Comparison of ENCODE assay signal across 15 cellular contexts in the genomic region with DNA sequence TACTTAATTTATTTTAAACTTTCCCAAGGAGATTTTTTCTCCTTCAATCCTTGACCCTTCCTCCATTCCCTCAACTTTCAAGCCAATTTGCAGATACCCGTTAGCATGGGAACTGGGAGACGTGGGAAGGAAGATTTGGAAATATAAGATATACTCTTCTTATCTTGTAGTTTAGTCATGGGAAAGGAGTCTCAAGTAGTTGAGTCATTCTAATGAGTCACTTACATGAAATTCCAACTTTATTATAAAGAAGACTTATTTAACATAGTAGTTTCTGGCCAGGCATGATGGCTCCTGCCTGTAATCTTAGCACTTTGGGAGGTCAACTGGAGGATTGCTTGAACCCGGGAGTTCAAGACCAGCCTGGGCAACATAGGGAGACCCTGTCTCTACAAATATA.
DNase-seq lines count a peak whose midpoint lies in the region; ATAC-seq and TF ChIP-seq lines count a peak whose summit lies in the region.
"Had no signal": no experiment of that assay in that cellular context is flagged by ENCODE, and none has a peak within 500 bp of the region (broad histone marks: within the 10 kb centered on the region; RNA-seq: fewer than 3 reads in every experiment).

No MANE protein-coding gene starts in this region.

- no peaks in the 10 kb centered on the region for H4K20me1 ChIP-seq in fibroblast of lung (ENCODE audit: control insufficient read depth, extremely low read depth, insufficient read depth, low read length)

- no peak overlapping the region for H3K18ac ChIP-seq in trophoblast cell (ENCODE audit: low read length)

- TF ChIP-seq CTCF in fibroblast of lung (conservative IDR thresholded peaks at IDR 0.05 in 1 of 2, IDR thresholded peaks at IDR 0.05 in 1 of 2; ENCODE audit: low read depth in 1 of 2, low read length in 2 of 2) (no peak), gastroesophageal sphincter (IDR thresholded peaks at IDR 0.05) (no peak)

- no peaks in the 10 kb centered on the region for H3K27me3 Mint-ChIP-seq in activated T-cell treated with anti-CD3 and anti-CD28 coated beads, Interleukin-2, amount 50 U/mL, for 4 hours (ENCODE audit: low read depth)

- H3K79me2 ChIP-seq in fibroblast of lung (ENCODE audit: control insufficient read depth, insufficient read depth, low read length) (no peaks in the 10 kb centered on the region), trophoblast cell (ENCODE audit: control insufficient read depth, insufficient read depth, low read length, poor library complexity) (no peaks in the 10 kb centered on the region)

- H4K8ac ChIP-seq in trophoblast cell (ENCODE audit: low read depth, low read length) = no peak overlapping the region

- H3K14ac ChIP-seq in trophoblast cell (ENCODE audit: low read length) = no peak overlapping the region

- H3K4me3 ChIP-seq in fibroblast of lung (replicated peaks in 1 of 4; ENCODE audit: control extremely low read depth in 1 of 4, insufficient read depth in 1 of 4, low read depth in 3 of 4, low read length in 4 of 4) (no peak overlapping the region), trophoblast cell (ENCODE audit: low read depth, low read length) (no peak overlapping the region), gastroesophageal sphincter (no peak overlapping the region)

- no peak for TF ChIP-seq EP300 in gastroesophageal sphincter (IDR thresholded peaks at IDR 0.05)

- H3K9ac ChIP-seq in fibroblast of lung (ENCODE audit: insufficient read depth, low read length) = no peak overlapping the region
- no peak overlapping the region for H3K9ac ChIP-seq in trophoblast cell (ENCODE audit: low read length)

- H2AK5ac ChIP-seq in trophoblast cell (ENCODE audit: low read length) = no peak overlapping the region

- H2BK120ac ChIP-seq in trophoblast cell (ENCODE audit: insufficient read depth, low read length, poor library complexity) = no peak overlapping the region

- H3K36me3 ChIP-seq in fibroblast of lung (ENCODE audit: control insufficient read depth, insufficient read depth, low read length) = no peaks in the 10 kb centered on the region
- H3K36me3 ChIP-seq in trophoblast cell (ENCODE audit: control insufficient read depth in 1 of 2, insufficient read depth in 2 of 2, low read length in 2 of 2) = no peaks in the 10 kb centered on the region
- no peaks in the 10 kb centered on the region for H3K36me3 ChIP-seq in gastroesophageal sphincter
- H3K36me3 ChIP-seq: WERI-Rb-1 had no signal

- H2AFZ ChIP-seq in fibroblast of lung (ENCODE audit: low read length) = no peak overlapping the region
- H2AFZ ChIP-seq in trophoblast cell (ENCODE audit: insufficient read depth, low read length, poor library complexity) = no peak overlapping the region

- H3K9me3 ChIP-seq in fibroblast of lung (ENCODE audit: control insufficient read depth, insufficient read depth, low read depth, low read length) = no peaks in the 10 kb centered on the region
- H3K9me3 ChIP-seq in trophoblast cell (ENCODE audit: insufficient read depth, low read depth, low read length) = no peaks in the 10 kb centered on the region
- peaks cover 0 to 16% (median 0%) of the 10 kb centered on the region in 3 donors for H3K9me3 ChIP-seq in gastroesophageal sphincter

- H2BK5ac ChIP-seq in trophoblast cell (ENCODE audit: low read depth, low read length, poor library complexity) = no peak overlapping the region

- no peaks in the 10 kb centered on the region for H3K79me1 ChIP-seq in trophoblast cell (ENCODE audit: low read length)

- no peak overlapping the region for H3K4me3 Mint-ChIP-seq in activated T-cell treated with anti-CD3 and anti-CD28 coated beads, Interleukin-2, amount 50 U/mL, for 4 hours

- H4K12ac ChIP-seq in trophoblast cell (ENCODE audit: low read depth, low read length) = no peak overlapping the region

- no peaks in the 10 kb centered on the region for H3K4me1 ChIP-seq in fibroblast of lung (ENCODE audit: control insufficient read depth, extremely low read depth, insufficient read depth, low read length)
- no peaks in the 10 kb centered on the region for H3K4me1 ChIP-seq in trophoblast cell (ENCODE audit: control insufficient read depth in 1 of 2, insufficient read depth in 2 of 2, low read length in 2 of 2)
- H3K4me1 ChIP-seq in gastroesophageal sphincter = no peaks in the 10 kb centered on the region

- H3K36me3 Mint-ChIP-seq in activated T-cell treated with anti-CD3 and anti-CD28 coated beads, Interleukin-2, amount 50 U/mL, for 4 hours (ENCODE audit: insufficient read depth) = no peaks in the 10 kb centered on the region

- no peaks in the 10 kb centered on the region for H3K27me3 ChIP-seq in fibroblast of lung (ENCODE audit: control insufficient read depth, insufficient read depth, low read length)
- H3K27me3 ChIP-seq in trophoblast cell (ENCODE audit: insufficient read depth, low read length) = no peaks in the 10 kb centered on the region
- H3K27me3 ChIP-seq in gastroesophageal sphincter = no peaks in the 10 kb centered on the region

- peaks cover 12% of the 10 kb centered on the region for H3K9me3 Mint-ChIP-seq in activated T-cell treated with anti-CD3 and anti-CD28 coated beads, Interleukin-2, amount 50 U/mL, for 4 hours

- no peak overlapping the region for H3K4me2 ChIP-seq in fibroblast of lung (ENCODE audit: extremely low read depth, insufficient read depth, low read length)
- H3K4me2 ChIP-seq in trophoblast cell (ENCODE audit: low read length) = no peak overlapping the region

- H3K4ac ChIP-seq in trophoblast cell (ENCODE audit: low read depth, low read length) = no peak overlapping the region

- no CpG with 5 or more reads among the region's 3 CpGs for WGBS in trophoblast cell (ENCODE audit: extremely low coverage, insufficient coverage, insufficient read length)
- WGBS in gastroesophageal sphincter (ENCODE audit: low coverage in 1 of 2), 2 donors = 48 to 87% methylated on average over 2 to 3 of the region's 3 CpGs

- peak overlapping the region; percentile 13 for H3K27ac ChIP-seq in fibroblast of lung (ENCODE audit: insufficient read depth, low read length)
- H3K27ac ChIP-seq in trophoblast cell (ENCODE audit: low read depth, low read length) = no peak overlapping the region
- no peak overlapping the region for H3K27ac ChIP-seq in gastroesophageal sphincter
- H3K27ac ChIP-seq: WERI-Rb-1 had no signal

- TF ChIP-seq POLR2A in gastroesophageal sphincter (IDR thresholded peaks at IDR 0.05) = no peak

- H3K4me1 Mint-ChIP-seq in activated T-cell treated with anti-CD3 and anti-CD28 coated beads, Interleukin-2, amount 50 U/mL, for 4 hours (ENCODE audit: low read depth) = no peaks in the 10 kb centered on the region

- no peak overlapping the region for H2BK12ac ChIP-seq in trophoblast cell (ENCODE audit: low read length)

- H4K91ac ChIP-seq in trophoblast cell (ENCODE audit: low read depth, low read length) = no peak overlapping the region

- DNase-seq in EL (peak; percentile 87), RKO (ENCODE audit: low spot score) (peak; percentile 80), fibroblast of lung (ENCODE audit: low read depth in 2 of 2) (peak; percentile 91 to 96), trophoblast cell (peak; percentile 23 to 78), HUDEP-2 (lab: John Stamatoyannopoulos, UW; ENCODE audit: unreplicated experiment in 76 of 76) (no peak), NCI-H748 treated with DMSO at 0.1 percent for 48 hours (lab: John Stamatoyannopoulos, UW) (no peak)
- DNase-seq in activated T-cell treated with anti-CD3 and anti-CD28 coated beads, Interleukin-2, amount 50 U/mL, for 4 hours = no peak
- DNase-seq: anterior cingulate cortex; Kasumi-1; kidney; NCI-H345; occipital lobe; stimulated activated naive CD4-positive, alpha-beta T cell; WERI-Rb-1 had no signal

- H3K23ac ChIP-seq in trophoblast cell (ENCODE audit: low read length) = no peak overlapping the region

- ATAC-seq in activated T-cell treated with anti-CD3 and anti-CD28 coated beads, Interleukin-2, amount 50 U/mL, for 4 hours = no peak
- no peak for ATAC-seq in gastroesophageal sphincter

Comparison
In these comparisons a context has a peak if more than half of its experiments do, and no peak if none do; other contexts are left out.
1. DNase-seq: peak in EL (single experiment), RKO (single experiment), fibroblast of lung (2 of 2) and trophoblast cell (2 of 2); none in HUDEP-2 (0 of 76), activated T-cell treated with anti-CD3 and anti-CD28 coated beads, Interleukin-2, amount 50 U/mL, for 4 hours (single experiment) and NCI-H748 treated with DMSO at 0.1 percent for 48 hours (single experiment).